26 cellular contexts compared by ENCODE assay signal in the genomic region with DNA sequence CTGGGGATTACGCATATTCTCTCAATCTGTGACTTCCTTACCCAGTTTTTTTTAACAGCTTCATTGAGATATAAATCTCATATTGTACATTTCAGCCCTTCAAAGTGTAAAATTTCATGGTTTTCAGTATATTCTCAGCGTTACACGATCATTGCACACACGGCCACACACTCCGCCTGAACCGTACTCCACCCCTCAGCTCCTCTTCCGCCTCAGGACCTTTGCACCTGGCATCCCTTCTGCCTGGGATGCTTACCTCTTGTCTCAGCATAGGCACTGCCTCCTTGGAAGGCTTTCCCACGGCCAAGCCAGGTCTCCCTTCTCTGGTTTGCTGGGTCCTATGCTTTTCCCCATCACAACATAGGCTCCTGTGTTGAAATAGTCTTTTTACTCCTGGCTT.
"Had no signal": no experiment of that assay in that cellular context is flagged by ENCODE, and none has a peak within 500 bp of the region (broad histone marks: within the 10 kb centered on the region; RNA-seq: fewer than 3 reads in every experiment).

No MANE protein-coding gene starts in this region.

- H3K27ac Mint-ChIP-seq: activated CD4-positive, alpha-beta T cell treated with anti-CD3 and anti-CD28 coated beads, Interleukin-2, amount 10 ng/mL, durations not matched to agents 24 days and 14 days; activated CD8-positive, alpha-beta T cell treated with anti-CD3 and anti-CD28 coated beads for 36 hours; activated naive CD4-positive, alpha-beta T cell treated with anti-CD3 and anti-CD28 coated beads, Interleukin-2, amount 50 U/mL, for 72 hours; activated naive CD8-positive, alpha-beta T cell treated with anti-CD3 and anti-CD28 coated beads, Interleukin-2, amount 50 U/mL, for 24 hours; activated T-cell treated with anti-CD3 and anti-CD28 coated beads, Interleukin-2, amount 50 U/mL, for 72 hours; brain; WTC11 had no signal

- ATAC-seq: activated CD8-positive, alpha-beta T cell treated with anti-CD3 and anti-CD28 coated beads for 36 hours; activated naive CD4-positive, alpha-beta T cell treated with anti-CD3 and anti-CD28 coated beads, Interleukin-2, amount 50 U/mL, for 72 hours; Panc1; WTC11 had no signal

- DNase-seq: activated CD4-positive, alpha-beta T cell treated with anti-CD3 and anti-CD28 coated beads, Interleukin-2, amount 10 ng/mL, durations not matched to agents 24 days and 14 days; activated CD4-positive, CD25-positive, alpha-beta regulatory T cell treated with anti-CD3 and anti-CD28 coated beads, Interleukin-2, amount 50 U/mL, for 72 hours; activated CD8-positive, alpha-beta memory T cell treated with anti-CD3 and anti-CD28 coated beads, Interleukin-2, amount 50 U/mL, for 4 hours; activated CD8-positive, alpha-beta T cell treated with anti-CD3 and anti-CD28 coated beads for 36 hours; activated naive CD4-positive, alpha-beta T cell treated with Interleukin-2 at 50 U/mL for 16 hours; activated naive CD8-positive, alpha-beta T cell treated with anti-CD3 and anti-CD28 coated beads, Interleukin-2, amount 50 U/mL, for 24 hours; activated T-cell treated with anti-CD3 and anti-CD28 coated beads, Interleukin-2, amount 50 U/mL, for 72 hours; amniotic stem cell; IMR-90; KG1; NCI-H1092; NCI-H1930; NCI-H345; NCI-H510A; NCI-H526 treated with DMSO at 0.1 percent for 48 hours; NCI-H82; Right ventricle myocardium superior; SJCRH30; SK-N-SH had no signal

- H3K36me3 Mint-ChIP-seq: activated naive CD4-positive, alpha-beta T cell treated with anti-CD3 and anti-CD28 coated beads, Interleukin-2, amount 50 U/mL, for 72 hours; brain; WTC11 had no signal

- H3K4me3 ChIP-seq: ascending aorta, SJCRH30 had no signal

- H3K27me3 ChIP-seq: ascending aorta had no signal

- H3K4me1 ChIP-seq: ascending aorta, SJCRH30 had no signal

- H3K4me3 Mint-ChIP-seq: activated CD4-positive, alpha-beta T cell treated with anti-CD3 and anti-CD28 coated beads, Interleukin-2, amount 10 ng/mL, durations not matched to agents 24 days and 14 days; activated CD8-positive, alpha-beta T cell treated with anti-CD3 and anti-CD28 coated beads for 36 hours; activated naive CD8-positive, alpha-beta T cell treated with anti-CD3 and anti-CD28 coated beads, Interleukin-2, amount 50 U/mL, for 24 hours; activated T-cell treated with anti-CD3 and anti-CD28 coated beads, Interleukin-2, amount 50 U/mL, for 72 hours; brain; central memory CD8-positive, alpha-beta T cell; WTC11 had no signal

- H3K36me3 ChIP-seq: ascending aorta, SJCRH30 had no signal

- H3K27ac ChIP-seq: ascending aorta, RWPE1, SJCRH30 had no signal

- H3K9ac ChIP-seq: SK-N-SH had no signal

- H3K4me2 ChIP-seq: SK-N-SH had no signal

- H3K9me3 ChIP-seq: ascending aorta, SJCRH30, SK-N-SH had no signal

- H3K9me3 Mint-ChIP-seq: activated CD4-positive, alpha-beta T cell treated with anti-CD3 and anti-CD28 coated beads, Interleukin-2, amount 10 ng/mL, durations not matched to agents 24 days and 14 days; activated CD8-positive, alpha-beta T cell treated with anti-CD3 and anti-CD28 coated beads for 36 hours; activated naive CD8-positive, alpha-beta T cell treated with anti-CD3 and anti-CD28 coated beads, Interleukin-2, amount 50 U/mL, for 24 hours; activated T-cell treated with anti-CD3 and anti-CD28 coated beads, Interleukin-2, amount 50 U/mL, for 72 hours; brain; central memory CD8-positive, alpha-beta T cell had no signal
